ENCODE assay signal across 7 cellular contexts in genomic region chr9:97038551-97038908, GRCh38. TPM values are rescaled to one million over a fixed set of nuclear protein-coding genes. Genes with fewer than 3 reads are reported as not detected.
DNase-seq lines count a peak whose midpoint lies in the region; ATAC-seq, FAIRE-seq and TF ChIP-seq lines count a peak whose summit lies in the region.

No MANE protein-coding gene starts in this region.

- FAIRE-seq in H54 (lab: Jason Lieb, UNC), result no peak

- H3K4me1 ChIP-seq in SJSA1 (replicated peaks) (peaks cover 6% of the 10 kb centered on the region), left ventricle myocardium inferior (peaks cover 14% of the 10 kb centered on the region)

- H3K9me3 Mint-ChIP-seq in stimulated activated effector memory CD8-positive, alpha-beta T cell treated with anti-CD3 and anti-CD28 coated beads, Interleukin-12 subunit alpha, Interleukin-12 subunit beta, amount 100 ng/mL, for 72 hours, result no peaks in the 10 kb centered on the region

- peaks cover 24% of the 10 kb centered on the region for H3K27me3 ChIP-seq in SJSA1 (replicated peaks)
- peaks cover 62% of the 10 kb centered on the region for H3K27me3 ChIP-seq in left ventricle myocardium inferior (ENCODE audit: low read depth)

- TF ChIP-seq POLR2A in H54 (IDR thresholded peaks at IDR 0.05; ENCODE audit: low read depth, low read length), result no peak
- TF ChIP-seq POLR2A in GM18505 (IDR thresholded peaks at IDR 0.05; ENCODE audit: borderline replicate concordance, extremely low read depth, insufficient read depth, insufficient read length), result no peak

- H3K27ac Mint-ChIP-seq in stimulated activated effector memory CD8-positive, alpha-beta T cell treated with anti-CD3 and anti-CD28 coated beads, Interleukin-12 subunit alpha, Interleukin-12 subunit beta, amount 100 ng/mL, for 72 hours, result no peak overlapping the region

- ATAC-seq in GM21825 (IDR thresholded peaks at IDR 0.05; ENCODE audit: unreplicated experiment) (peak; percentile 13), GM18505 (IDR thresholded peaks at IDR 0.05; ENCODE audit: unreplicated experiment) (no peak)
- peak; percentile 40 for ATAC-seq in stimulated activated effector memory CD8-positive, alpha-beta T cell treated with anti-CD3 and anti-CD28 coated beads, Interleukin-12 subunit alpha, Interleukin-12 subunit beta, amount 100 ng/mL, for 72 hours

- intact Hi-C loops in left ventricle myocardium inferior (cut with micrococcal nuclease), result no loop called here

- DNase-seq in SJSA1 (ENCODE audit: low read depth in 1 of 2, low spot score in 2 of 2), result no peak
- DNase-seq in left ventricle myocardium inferior, result no peak
- no peak for DNase-seq in stimulated activated effector memory CD8-positive, alpha-beta T cell treated with anti-CD3 and anti-CD28 coated beads, Interleukin-12 subunit alpha, Interleukin-12 subunit beta, amount 100 ng/mL, for 72 hours (ENCODE audit: low spot score in 2 of 2)
- no peak for DNase-seq in H54 (ENCODE audit: insufficient read length, low spot score)
- no peak for DNase-seq in NCI-H510A (lab: John Stamatoyannopoulos, UW)

- no peaks in the 10 kb centered on the region for H3K36me3 Mint-ChIP-seq in stimulated activated effector memory CD8-positive, alpha-beta T cell treated with anti-CD3 and anti-CD28 coated beads, Interleukin-12 subunit alpha, Interleukin-12 subunit beta, amount 100 ng/mL, for 72 hours

- H3K36me3 ChIP-seq in SJSA1, result no peaks in the 10 kb centered on the region
- no peaks in the 10 kb centered on the region for H3K36me3 ChIP-seq in left ventricle myocardium inferior

- no peak overlapping the region for H3K27ac ChIP-seq in SJSA1
- no peak overlapping the region for H3K27ac ChIP-seq in left ventricle myocardium inferior (replicated peaks)

- H3K9me3 ChIP-seq in SJSA1 (replicated peaks), result no peaks in the 10 kb centered on the region
- no peaks in the 10 kb centered on the region for H3K9me3 ChIP-seq in left ventricle myocardium inferior (replicated peaks)

- peaks cover 5% of the 10 kb centered on the region for H3K4me1 Mint-ChIP-seq in stimulated activated effector memory CD8-positive, alpha-beta T cell treated with anti-CD3 and anti-CD28 coated beads, Interleukin-12 subunit alpha, Interleukin-12 subunit beta, amount 100 ng/mL, for 72 hours

- peak overlapping the region; percentile 77 for H3K4me3 Mint-ChIP-seq in stimulated activated effector memory CD8-positive, alpha-beta T cell treated with anti-CD3 and anti-CD28 coated beads, Interleukin-12 subunit alpha, Interleukin-12 subunit beta, amount 100 ng/mL, for 72 hours

- no peak for TF ChIP-seq CTCF in left ventricle myocardium inferior (IDR thresholded peaks at IDR 0.05; ENCODE audit: borderline replicate concordance)

- H3K4me3 ChIP-seq in SJSA1 (peak overlapping the region; percentile 32), left ventricle myocardium inferior (peak overlapping the region; percentile 76)

RNA-seq across cellular contexts. Expression of gene CTSV, which starts 0.4 kb away (rescaled TPM):
- total RNA-seq in SJSA1 (2014; rRNA removed; shearing (Covaris generic)), result 0.05 TPM in 1 of 2 replicates, not detected in the other
- 0.14 TPM for total RNA-seq in left ventricle myocardium inferior
